In the genomic region with DNA sequence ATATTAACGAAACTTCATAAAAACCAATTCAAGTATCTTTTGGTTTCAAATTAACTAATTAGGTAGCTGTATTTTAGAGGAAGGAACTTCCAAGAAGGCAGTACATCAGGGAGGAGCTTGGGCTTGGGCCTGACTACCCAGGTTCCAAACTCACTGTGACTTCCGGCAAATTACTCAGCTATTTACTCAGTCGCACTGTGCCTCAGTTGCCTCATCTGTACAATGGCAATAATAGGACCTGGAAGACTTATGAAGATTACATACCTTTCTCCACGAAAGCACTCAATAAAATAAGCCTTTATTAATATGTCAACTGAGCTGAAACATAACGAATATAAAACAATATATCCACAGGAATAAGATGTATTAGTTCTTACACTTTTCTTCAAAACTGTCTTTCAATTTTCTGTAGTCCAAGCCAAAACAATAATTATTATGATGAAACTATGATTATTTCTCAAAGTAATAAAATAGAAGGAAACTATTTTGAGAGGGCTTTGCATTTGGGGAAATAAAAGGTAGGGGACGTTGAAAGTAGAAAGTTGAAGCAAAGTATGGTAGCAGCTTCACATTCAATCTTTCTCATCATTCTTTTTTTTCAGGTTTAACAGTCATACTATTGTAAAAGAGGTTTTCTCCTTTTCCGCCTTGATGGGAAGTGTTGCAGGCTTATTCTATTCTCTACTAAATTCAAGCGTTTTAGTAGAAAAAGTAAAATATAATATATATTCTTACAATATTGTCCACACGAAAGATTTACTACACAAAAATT, we compare ENCODE assay signal across 8 cellular contexts. TPM values are rescaled to one million over a fixed set of nuclear protein-coding genes. Genes with fewer than 3 reads are reported as not detected.
DNase-seq lines count a peak whose midpoint lies in the region; ATAC-seq and TF ChIP-seq lines count a peak whose summit lies in the region.

No MANE protein-coding gene starts in this region.

- H2BK12ac ChIP-seq in trophoblast cell (ENCODE audit: low read length): no peak overlapping the region

- no CpG with 5 or more reads among the region's 9 CpGs for WGBS in trophoblast cell (ENCODE audit: extremely low coverage, insufficient coverage, insufficient read length)

- H2AFZ ChIP-seq in DND-41 (ENCODE audit: low read depth, low read length): peak overlapping the region; percentile 68
- H2AFZ ChIP-seq in trophoblast cell (ENCODE audit: insufficient read depth, low read length, poor library complexity): no peak overlapping the region

- H3K9me3 ChIP-seq in DND-41 (ENCODE audit: insufficient read depth, low read length, severe bottlenecking) (no peaks in the 10 kb centered on the region), trophoblast cell (ENCODE audit: insufficient read depth, low read depth, low read length) (no peaks in the 10 kb centered on the region)

- H3K27me3 ChIP-seq in DND-41 (ENCODE audit: insufficient read depth, low read length, poor library complexity): peaks cover 55% of the 10 kb centered on the region
- H3K27me3 ChIP-seq in trophoblast cell (ENCODE audit: insufficient read depth, low read length): no peaks in the 10 kb centered on the region

- H3K4me3 ChIP-seq in DND-41 (ENCODE audit: low read depth in 1 of 2, low read length in 2 of 2) (peak overlapping the region; percentile 19 to 63; a peak in 3 of 4 replicates), epithelial cell of proximal tubule (ENCODE audit: low read depth, low read length) (peak overlapping the region; percentile 73), trophoblast cell (ENCODE audit: low read depth, low read length) (no peak overlapping the region)

- H3K9ac ChIP-seq in DND-41 (ENCODE audit: low read depth, low read length) (peak overlapping the region; percentile 51), trophoblast cell (ENCODE audit: low read length) (no peak overlapping the region)

- no peak overlapping the region for H3K18ac ChIP-seq in trophoblast cell (ENCODE audit: low read length)

- H4K91ac ChIP-seq in trophoblast cell (ENCODE audit: low read depth, low read length): no peak overlapping the region

- H3K36me3 ChIP-seq in DND-41 (ENCODE audit: insufficient read depth, low read length): no peaks in the 10 kb centered on the region
- H3K36me3 ChIP-seq in trophoblast cell (ENCODE audit: control insufficient read depth in 1 of 2, insufficient read depth in 2 of 2, low read length in 2 of 2): no peaks in the 10 kb centered on the region

- H2BK120ac ChIP-seq in trophoblast cell (ENCODE audit: insufficient read depth, low read length, poor library complexity): no peak overlapping the region

- no peak overlapping the region for H3K14ac ChIP-seq in trophoblast cell (ENCODE audit: low read length)

- no peak for ATAC-seq in DND-41 (ENCODE audit: insufficient read depth, low read depth)
- no peak for ATAC-seq in GM21619 (IDR thresholded peaks at IDR 0.05; ENCODE audit: unreplicated experiment)

- no peak overlapping the region for H2BK5ac ChIP-seq in trophoblast cell (ENCODE audit: low read depth, low read length, poor library complexity)

- H3K27ac ChIP-seq in DND-41 (ENCODE audit: low read length): no peak overlapping the region
- H3K27ac ChIP-seq in RWPE1: peak overlapping the region; percentile 94
- no peak overlapping the region for H3K27ac ChIP-seq in trophoblast cell (ENCODE audit: low read depth, low read length)

- peaks cover 25% of the 10 kb centered on the region for H3K4me1 ChIP-seq in DND-41 (ENCODE audit: insufficient read depth, low read length)
- H3K4me1 ChIP-seq in trophoblast cell (ENCODE audit: control insufficient read depth in 1 of 2, insufficient read depth in 2 of 2, low read length in 2 of 2): no peaks in the 10 kb centered on the region

- no peak overlapping the region for H4K12ac ChIP-seq in trophoblast cell (ENCODE audit: low read depth, low read length)

- H3K79me1 ChIP-seq in trophoblast cell (ENCODE audit: low read length): no peaks in the 10 kb centered on the region

- POLR2A ChIA-PET in RWPE1 (lab: Yijun Ruan, JAX; ENCODE audit: low non-redundant PET): no interaction called here

- CTCF ChIA-PET in RWPE1 (lab: Yijun Ruan, JAX): no interaction called here

- DNase-seq in DND-41 (no peak), RWPE1 (ENCODE audit: low spot score) (no peak), epithelial cell of proximal tubule (ENCODE audit: low read depth) (no peak), trophoblast cell (no peak), AG08396 (ENCODE audit: low spot score) (no peak), KBM-7 (no peak), amygdala (lab: John Stamatoyannopoulos, UW) (no peak)

- H3K4ac ChIP-seq in trophoblast cell (ENCODE audit: low read depth, low read length): no peak overlapping the region

- TF ChIP-seq CTCF in DND-41 (IDR thresholded peaks at IDR 0.05; ENCODE audit: borderline replicate concordance, extremely low read depth, low read length, poor library complexity, severe bottlenecking): no peak
- TF ChIP-seq CTCF in RWPE1 (conservative IDR thresholded peaks at IDR 0.05; ENCODE audit: low read depth): no peak
- no peak for TF ChIP-seq CTCF in epithelial cell of proximal tubule (conservative IDR thresholded peaks at IDR 0.05; ENCODE audit: low read depth, low read length)

- H3K23ac ChIP-seq in trophoblast cell (ENCODE audit: low read length): no peak overlapping the region

- H3K4me2 ChIP-seq in DND-41 (ENCODE audit: insufficient read depth, low read length) (peak overlapping the region; percentile 79; the same call in 1 of the 2 replicates), trophoblast cell (ENCODE audit: low read length) (peak overlapping the region; percentile 85)

- no peaks in the 10 kb centered on the region for H4K20me1 ChIP-seq in DND-41 (ENCODE audit: insufficient read depth, low read length)

- H3K79me2 ChIP-seq in DND-41 (ENCODE audit: insufficient read depth, low read length) (no peaks in the 10 kb centered on the region), trophoblast cell (ENCODE audit: control insufficient read depth, insufficient read depth, low read length, poor library complexity) (no peaks in the 10 kb centered on the region)

- in situ Hi-C loops in KBM-7 (cut with MboI; ENCODE audit: low pct_unique_long_range_greater_than_20kb, low sequenced_read_pairs): no loop called here

- no peak overlapping the region for H4K8ac ChIP-seq in trophoblast cell (ENCODE audit: low read depth, low read length)

- no peak overlapping the region for H2AK5ac ChIP-seq in trophoblast cell (ENCODE audit: low read length)

RNA-seq across cellular contexts. Expression of gene EBLN1, which starts 10.5 kb away (rescaled TPM):
- not detected in 2 replicates for total RNA-seq in epithelial cell of proximal tubule
- polyA plus RNA-seq in trophoblast cell (2013): not detected in 2 replicates
